ENCODE assay signal across 1 cellular context in the genomic region with DNA sequence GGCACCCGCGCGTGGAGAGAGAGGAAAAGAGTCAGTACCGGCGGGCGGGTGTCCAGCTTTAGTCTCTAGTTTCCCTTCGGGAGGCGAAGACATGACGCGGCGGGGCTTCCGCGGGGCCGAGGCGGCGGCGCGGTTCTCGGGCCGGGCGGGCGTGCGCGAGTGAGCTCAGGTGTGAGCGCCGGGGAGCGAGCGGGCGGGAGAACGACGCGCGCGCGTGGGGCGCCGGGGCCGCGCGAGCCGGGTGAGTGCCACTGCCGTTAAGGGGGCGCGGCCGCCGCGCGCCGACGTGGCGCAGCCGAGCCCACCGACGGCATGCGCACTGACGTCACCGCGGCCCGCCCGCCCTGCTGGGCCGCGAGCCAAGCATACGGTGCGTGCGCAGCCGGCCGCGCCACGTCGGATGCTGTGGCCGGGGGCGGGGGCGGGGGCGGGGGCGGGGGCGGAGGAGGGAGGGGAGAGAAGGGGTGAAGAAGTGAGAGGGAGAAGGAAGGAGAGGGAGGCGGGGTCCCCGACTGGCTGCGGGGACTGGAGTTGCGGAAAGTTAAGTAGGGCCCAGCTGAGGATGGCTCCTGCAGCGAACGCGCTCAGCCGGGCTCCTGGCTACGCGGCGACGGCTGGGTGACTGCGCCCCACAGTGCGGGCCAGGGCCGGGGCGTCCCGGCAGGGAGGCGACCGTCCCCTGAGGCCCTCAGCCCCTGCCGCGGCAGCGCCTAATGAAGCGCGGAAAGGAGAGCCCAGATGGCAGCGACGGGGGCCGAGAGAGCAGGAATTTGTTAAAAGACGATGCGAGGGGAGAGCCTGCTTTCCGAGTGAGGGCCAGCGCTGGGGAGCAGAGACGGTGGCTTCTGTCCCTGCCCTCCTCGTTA.
TF ChIP-seq lines count a peak whose summit lies in the region.

A gene with protein sequence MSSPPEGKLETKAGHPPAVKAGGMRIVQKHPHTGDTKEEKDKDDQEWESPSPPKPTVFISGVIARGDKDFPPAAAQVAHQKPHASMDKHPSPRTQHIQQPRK (minus strand): TSS at position 259 of the 866 bp plus-strand sequence. CDS start 166 bp downstream, at position 93.

TF ChIP-seq in HEK293, 187 proteins besides CTCF, POLR2A, EP300 and RAD21 (continued from another document):
- no peak for TF ChIP-seq ZNF248 (tag by site-specific recombination; IDR thresholded peaks at IDR 0.05)
- TF ChIP-seq ZNF768 (tag by site-specific recombination; IDR thresholded peaks at IDR 0.05), result no peak
- TF ChIP-seq ZNF132 (tag by site-specific recombination; IDR thresholded peaks at IDR 0.05; ENCODE audit: borderline replicate concordance), result no peak
- no peak for TF ChIP-seq ZNF274 (IDR thresholded peaks at IDR 0.05; ENCODE audit: low read length)
- TF ChIP-seq ZNF274 (tag by site-specific recombination; IDR thresholded peaks at IDR 0.05; ENCODE audit: borderline replicate concordance), result no peak
- TF ChIP-seq ZNF76 (tag by site-specific recombination; IDR thresholded peaks at IDR 0.05; ENCODE audit: borderline replicate concordance, low read depth), result no peak
- TF ChIP-seq, protein P1, sequence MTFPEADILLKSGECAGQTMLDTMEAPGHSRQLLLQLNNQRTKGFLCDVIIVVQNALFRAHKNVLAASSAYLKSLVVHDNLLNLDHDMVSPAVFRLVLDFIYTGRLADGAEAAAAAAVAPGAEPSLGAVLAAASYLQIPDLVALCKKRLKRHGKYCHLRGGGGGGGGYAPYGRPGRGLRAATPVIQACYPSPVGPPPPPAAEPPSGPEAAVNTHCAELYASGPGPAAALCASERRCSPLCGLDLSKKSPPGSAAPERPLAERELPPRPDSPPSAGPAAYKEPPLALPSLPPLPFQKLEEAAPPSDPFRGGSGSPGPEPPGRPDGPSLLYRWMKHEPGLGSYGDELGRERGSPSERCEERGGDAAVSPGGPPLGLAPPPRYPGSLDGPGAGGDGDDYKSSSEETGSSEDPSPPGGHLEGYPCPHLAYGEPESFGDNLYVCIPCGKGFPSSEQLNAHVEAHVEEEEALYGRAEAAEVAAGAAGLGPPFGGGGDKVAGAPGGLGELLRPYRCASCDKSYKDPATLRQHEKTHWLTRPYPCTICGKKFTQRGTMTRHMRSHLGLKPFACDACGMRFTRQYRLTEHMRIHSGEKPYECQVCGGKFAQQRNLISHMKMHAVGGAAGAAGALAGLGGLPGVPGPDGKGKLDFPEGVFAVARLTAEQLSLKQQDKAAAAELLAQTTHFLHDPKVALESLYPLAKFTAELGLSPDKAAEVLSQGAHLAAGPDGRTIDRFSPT (tag by site-specific recombination; IDR thresholded peaks at IDR 0.05), result 0 out of 2 replicates have a peak, but pooled peaks have one; percentile 18
- peak; percentile 64; the same call in 1 of the 2 replicates for TF ChIP-seq ZFP69B (tag by site-specific recombination; IDR thresholded peaks at IDR 0.05)
- TF ChIP-seq, protein P2, sequence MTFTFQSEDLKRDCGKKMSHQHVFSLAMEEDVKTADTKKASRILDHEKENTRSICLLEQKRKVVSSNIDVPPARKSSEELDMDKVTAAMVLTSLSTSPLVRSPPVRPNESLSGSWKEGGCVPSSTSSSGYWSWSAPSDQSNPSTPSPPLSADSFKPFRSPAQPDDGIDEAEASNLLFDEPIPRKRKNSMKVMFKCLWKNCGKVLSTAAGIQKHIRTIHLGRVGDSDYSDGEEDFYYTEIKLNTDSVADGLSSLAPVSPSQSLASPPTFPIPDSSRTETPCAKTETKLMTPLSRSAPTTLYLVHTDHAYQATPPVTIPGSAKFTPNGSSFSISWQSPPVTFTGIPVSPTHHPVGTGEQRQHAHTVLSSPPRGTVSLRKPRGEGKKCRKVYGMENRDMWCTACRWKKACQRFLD (tag by site-specific recombination; IDR thresholded peaks at IDR 0.05), result no peak
- no peak for TF ChIP-seq OVOL3 (tag by site-specific recombination; IDR thresholded peaks at IDR 0.05)
- no peak for TF ChIP-seq KLF7 (tag by site-specific recombination; IDR thresholded peaks at IDR 0.05; ENCODE audit: borderline replicate concordance)
- TF ChIP-seq ZNF621 (tag by site-specific recombination; IDR thresholded peaks at IDR 0.05), result no peak
- TF ChIP-seq, protein P3, sequence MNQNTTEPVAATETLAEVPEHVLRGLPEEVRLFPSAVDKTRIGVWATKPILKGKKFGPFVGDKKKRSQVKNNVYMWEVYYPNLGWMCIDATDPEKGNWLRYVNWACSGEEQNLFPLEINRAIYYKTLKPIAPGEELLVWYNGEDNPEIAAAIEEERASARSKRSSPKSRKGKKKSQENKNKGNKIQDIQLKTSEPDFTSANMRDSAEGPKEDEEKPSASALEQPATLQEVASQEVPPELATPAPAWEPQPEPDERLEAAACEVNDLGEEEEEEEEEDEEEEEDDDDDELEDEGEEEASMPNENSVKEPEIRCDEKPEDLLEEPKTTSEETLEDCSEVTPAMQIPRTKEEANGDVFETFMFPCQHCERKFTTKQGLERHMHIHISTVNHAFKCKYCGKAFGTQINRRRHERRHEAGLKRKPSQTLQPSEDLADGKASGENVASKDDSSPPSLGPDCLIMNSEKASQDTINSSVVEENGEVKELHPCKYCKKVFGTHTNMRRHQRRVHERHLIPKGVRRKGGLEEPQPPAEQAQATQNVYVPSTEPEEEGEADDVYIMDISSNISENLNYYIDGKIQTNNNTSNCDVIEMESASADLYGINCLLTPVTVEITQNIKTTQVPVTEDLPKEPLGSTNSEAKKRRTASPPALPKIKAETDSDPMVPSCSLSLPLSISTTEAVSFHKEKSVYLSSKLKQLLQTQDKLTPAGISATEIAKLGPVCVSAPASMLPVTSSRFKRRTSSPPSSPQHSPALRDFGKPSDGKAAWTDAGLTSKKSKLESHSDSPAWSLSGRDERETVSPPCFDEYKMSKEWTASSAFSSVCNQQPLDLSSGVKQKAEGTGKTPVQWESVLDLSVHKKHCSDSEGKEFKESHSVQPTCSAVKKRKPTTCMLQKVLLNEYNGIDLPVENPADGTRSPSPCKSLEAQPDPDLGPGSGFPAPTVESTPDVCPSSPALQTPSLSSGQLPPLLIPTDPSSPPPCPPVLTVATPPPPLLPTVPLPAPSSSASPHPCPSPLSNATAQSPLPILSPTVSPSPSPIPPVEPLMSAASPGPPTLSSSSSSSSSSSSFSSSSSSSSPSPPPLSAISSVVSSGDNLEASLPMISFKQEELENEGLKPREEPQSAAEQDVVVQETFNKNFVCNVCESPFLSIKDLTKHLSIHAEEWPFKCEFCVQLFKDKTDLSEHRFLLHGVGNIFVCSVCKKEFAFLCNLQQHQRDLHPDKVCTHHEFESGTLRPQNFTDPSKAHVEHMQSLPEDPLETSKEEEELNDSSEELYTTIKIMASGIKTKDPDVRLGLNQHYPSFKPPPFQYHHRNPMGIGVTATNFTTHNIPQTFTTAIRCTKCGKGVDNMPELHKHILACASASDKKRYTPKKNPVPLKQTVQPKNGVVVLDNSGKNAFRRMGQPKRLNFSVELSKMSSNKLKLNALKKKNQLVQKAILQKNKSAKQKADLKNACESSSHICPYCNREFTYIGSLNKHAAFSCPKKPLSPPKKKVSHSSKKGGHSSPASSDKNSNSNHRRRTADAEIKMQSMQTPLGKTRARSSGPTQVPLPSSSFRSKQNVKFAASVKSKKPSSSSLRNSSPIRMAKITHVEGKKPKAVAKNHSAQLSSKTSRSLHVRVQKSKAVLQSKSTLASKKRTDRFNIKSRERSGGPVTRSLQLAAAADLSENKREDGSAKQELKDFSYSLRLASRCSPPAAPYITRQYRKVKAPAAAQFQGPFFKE (tag by site-specific recombination; IDR thresholded peaks at IDR 0.05; ENCODE audit: borderline replicate concordance), result no peak
- no peak for TF ChIP-seq SCRT2 (tag by site-specific recombination; IDR thresholded peaks at IDR 0.05)
- TF ChIP-seq ZNF175 (tag by site-specific recombination; IDR thresholded peaks at IDR 0.05), result no peak
